ENCODE assay signal across 1 cellular context in genomic region chr2:175004980-175005832, GRCh38.
TF ChIP-seq lines count a peak whose summit lies in the region.

Gene CHN1, minus strand, starts transcription at chr2:175005381. Its CDS starts 469 bp downstream, at chr2:175004912.

TF ChIP-seq in WTC11, 78 proteins besides CTCF, POLR2A, EP300 and RAD21 (continued from another document):
- peak; percentile 90 for TF ChIP-seq FOXP1 (CRISPR knock-in tag; IDR thresholded peaks at IDR 0.05; ENCODE audit: borderline replicate concordance)
- TF ChIP-seq ZNF263 (CRISPR knock-in tag; IDR thresholded peaks at IDR 0.05; ENCODE audit: low read depth), result peak; percentile 61; the same call in 1 of the 2 replicates
- no peak for TF ChIP-seq ZMAT4 (CRISPR knock-in tag; IDR thresholded peaks at IDR 0.05)
- no peak for TF ChIP-seq ATF2 (CRISPR knock-in tag; IDR thresholded peaks at IDR 0.05; ENCODE audit: borderline replicate concordance, low read depth)
- TF ChIP-seq IRF1 (CRISPR knock-in tag; IDR thresholded peaks at IDR 0.05), result peak; percentile 67; the same call in 1 of the 2 replicates
- no peak for TF ChIP-seq SOX15 (CRISPR knock-in tag; IDR thresholded peaks at IDR 0.05)
- TF ChIP-seq OVOL2 (CRISPR knock-in tag; IDR thresholded peaks at IDR 0.05; ENCODE audit: borderline replicate concordance), result no peak
- 0 out of 2 replicates have a peak, but pooled peaks have one; percentile 65 for TF ChIP-seq ZNF138 (CRISPR knock-in tag; conservative IDR thresholded peaks at IDR 0.05)
- no peak for TF ChIP-seq USF1 (CRISPR knock-in tag; IDR thresholded peaks at IDR 0.05)
